Comparison of ENCODE assay signal across 10 cellular contexts in genomic region chr6:11414564-11414963, GRCh38.
DNase-seq lines count a peak whose midpoint lies in the region; ATAC-seq, FAIRE-seq and TF ChIP-seq lines count a peak whose summit lies in the region.
"Had no signal": no experiment of that assay in that cellular context is flagged by ENCODE, and none has a peak within 500 bp of the region (broad histone marks: within the 10 kb centered on the region; RNA-seq: fewer than 3 reads in every experiment).

No MANE protein-coding gene starts in this region.

- peak; percentile 60 for DNase-seq in activated CD4-positive, alpha-beta T cell treated with anti-CD3 and anti-CD28 coated beads for 36 hours
- no peak for DNase-seq in activated CD4-positive, alpha-beta T cell treated with anti-CD3 and anti-CD28 coated beads, Interleukin-2, amount 50 U/mL, for 48 hours
- DNase-seq in M059J (ENCODE audit: low read depth), result peak; percentile 98
- no peak for DNase-seq in K562 (ENCODE audit: extremely low read depth in 1 of 4, low spot score in 3 of 4)
- no peak for DNase-seq in stimulated activated effector memory CD8-positive, alpha-beta T cell treated with anti-CD3 and anti-CD28 coated beads, Interleukin-12 subunit alpha, Interleukin-12 subunit beta, amount 100 ng/mL, for 72 hours (ENCODE audit: low spot score in 2 of 2)
- DNase-seq in GF-D8 (lab: John Stamatoyannopoulos, UW), result no peak
- DNase-seq: foreskin fibroblast had no signal

- WGBS in K562 (ENCODE audit: insufficient coverage, low coverage, missing lambda C conversion rate), result 0% methylated on average over 1 of the region's 1 CpG

- no peak for TF ChIP-seq RAD21 in K562 (CRISPR knock-in tag; conservative IDR thresholded peaks at IDR 0.05 in 1 of 2, IDR thresholded peaks at IDR 0.05 in 1 of 2)

- ATAC-seq in activated CD4-positive, alpha-beta T cell treated with anti-CD3 and anti-CD28 coated beads for 36 hours, result peak; percentile 45
- no peak for ATAC-seq in K562
- ATAC-seq in stimulated activated effector memory CD8-positive, alpha-beta T cell treated with anti-CD3 and anti-CD28 coated beads, Interleukin-12 subunit alpha, Interleukin-12 subunit beta, amount 100 ng/mL, for 72 hours, result peak; percentile 31
- no peak for ATAC-seq in GM19395 (IDR thresholded peaks at IDR 0.05; ENCODE audit: unreplicated experiment)
- no peak for ATAC-seq in GM18519 (IDR thresholded peaks at IDR 0.05; ENCODE audit: low FRiP score, unreplicated experiment)

- intact Hi-C loops in activated CD4-positive, alpha-beta T cell treated with anti-CD3 and anti-CD28 coated beads for 36 hours (cut with DNase I, micrococcal nuclease), result loop anchor here (1.0 to 5.0 kb wide), 6 partner anchors 43 to 137 kb away; no protein-coding TSS in a partner anchor
- intact Hi-C loops in K562 (cut with micrococcal nuclease), result no loop called here

- H2AFZ ChIP-seq in K562 (ENCODE audit: low read depth, low read length), result no peak overlapping the region

- H3K36me3 Mint-ChIP-seq in activated CD4-positive, alpha-beta T cell treated with anti-CD3 and anti-CD28 coated beads for 36 hours (ENCODE audit: low read depth), result no peaks in the 10 kb centered on the region
- H3K36me3 Mint-ChIP-seq in stimulated activated effector memory CD8-positive, alpha-beta T cell treated with anti-CD3 and anti-CD28 coated beads, Interleukin-12 subunit alpha, Interleukin-12 subunit beta, amount 100 ng/mL, for 72 hours, result no peaks in the 10 kb centered on the region

- no peaks in the 10 kb centered on the region for H3K27me3 Mint-ChIP-seq in activated CD4-positive, alpha-beta T cell treated with anti-CD3 and anti-CD28 coated beads for 36 hours

- no peak for TF ChIP-seq POLR2A in K562 (conservative IDR thresholded peaks at IDR 0.05)

- H3K9ac ChIP-seq in K562 (ENCODE audit: insufficient read depth in 1 of 2, low read depth in 2 of 2, low read length in 2 of 2), result no peak overlapping the region

- H3K4me1 ChIP-seq in K562 (replicated peaks in 1 of 2; ENCODE audit: control insufficient read depth in 2 of 2, insufficient read depth in 2 of 2, low read length in 2 of 2), result peaks cover 0 to 7% of the 10 kb centered on the region in 2 experiments; a peak in 1 of 5 replicates

- no peaks in the 10 kb centered on the region for H4K20me1 ChIP-seq in K562 (replicated peaks; ENCODE audit: control insufficient read depth, insufficient read depth, low read length)

- in situ Hi-C loops in K562 (cut with MboI), result no loop called here

- H3K79me2 ChIP-seq in K562 (ENCODE audit: control insufficient read depth, insufficient read depth, low read length), result no peaks in the 10 kb centered on the region

- no peaks in the 10 kb centered on the region for H3K36me3 ChIP-seq in K562 (ENCODE audit: control insufficient read depth, insufficient read depth, low read length)

- H3K27me3 ChIP-seq in K562 (ENCODE audit: control insufficient read depth in 2 of 2, insufficient read depth in 2 of 2, low read length in 2 of 2), result no peaks in the 10 kb centered on the region

- no peaks in the 10 kb centered on the region for H3K9me3 ChIP-seq in K562 (replicated peaks; ENCODE audit: control insufficient read depth, insufficient read depth, low read depth, low read length)

- H3K4me2 ChIP-seq in K562 (ENCODE audit: insufficient read depth, low read length), result no peak overlapping the region

- H3K27ac Mint-ChIP-seq in activated CD4-positive, alpha-beta T cell treated with anti-CD3 and anti-CD28 coated beads for 36 hours, result peak overlapping the region; percentile 42
- peak overlapping the region; percentile 20 for H3K27ac Mint-ChIP-seq in stimulated activated effector memory CD8-positive, alpha-beta T cell treated with anti-CD3 and anti-CD28 coated beads, Interleukin-12 subunit alpha, Interleukin-12 subunit beta, amount 100 ng/mL, for 72 hours

- peak; percentile 77 for FAIRE-seq in K562 (lab: Jason Lieb, UNC)

- TF ChIP-seq EP300 in K562 (IDR thresholded peaks at IDR 0.05; ENCODE audit: low read length), result no peak

- POLR2A ChIA-PET in activated CD4-positive, alpha-beta T cell treated with anti-CD3 and anti-CD28 coated beads for 36 hours (lab: Charles Lee), result no interaction called here
- POLR2A ChIA-PET in K562 (lab: Yijun Ruan, JAX), result interaction anchor here (0.6 kb wide), 1 partner anchor 317 kb away, joined by 4 read pairs; no protein-coding TSS in a partner anchor

- H3K4me3 Mint-ChIP-seq in activated CD4-positive, alpha-beta T cell treated with anti-CD3 and anti-CD28 coated beads for 36 hours, result no peak overlapping the region
- H3K4me3 Mint-ChIP-seq in stimulated activated effector memory CD8-positive, alpha-beta T cell treated with anti-CD3 and anti-CD28 coated beads, Interleukin-12 subunit alpha, Interleukin-12 subunit beta, amount 100 ng/mL, for 72 hours, result peak overlapping the region; percentile 30

- H3K4me1 Mint-ChIP-seq in activated CD4-positive, alpha-beta T cell treated with anti-CD3 and anti-CD28 coated beads for 36 hours, result peaks cover 50% of the 10 kb centered on the region
- H3K4me1 Mint-ChIP-seq in stimulated activated effector memory CD8-positive, alpha-beta T cell treated with anti-CD3 and anti-CD28 coated beads, Interleukin-12 subunit alpha, Interleukin-12 subunit beta, amount 100 ng/mL, for 72 hours, result peaks cover 42% of the 10 kb centered on the region

- CTCF ChIA-PET in activated CD4-positive, alpha-beta T cell treated with anti-CD3 and anti-CD28 coated beads for 36 hours (lab: Charles Lee), result interaction anchor here (0.6 to 2.6 kb wide), 3 partner anchors 33 to 298 kb away, joined by 3 to 8 read pairs (median 6); no protein-coding TSS in a partner anchor
- CTCF ChIA-PET in K562 (lab: Yijun Ruan, JAX; ENCODE audit: low intra/inter-chr PET ratio), result no interaction called here

- H3K9me1 ChIP-seq in K562 (ENCODE audit: control insufficient read depth, insufficient read depth, low read length), result no peaks in the 10 kb centered on the region

- H3K9me3 Mint-ChIP-seq in activated CD4-positive, alpha-beta T cell treated with anti-CD3 and anti-CD28 coated beads for 36 hours (ENCODE audit: low read depth), result peaks cover 3% of the 10 kb centered on the region
- H3K9me3 Mint-ChIP-seq in stimulated activated effector memory CD8-positive, alpha-beta T cell treated with anti-CD3 and anti-CD28 coated beads, Interleukin-12 subunit alpha, Interleukin-12 subunit beta, amount 100 ng/mL, for 72 hours, result no peaks in the 10 kb centered on the region

- TF ChIP-seq CTCF in K562 (IDR thresholded peaks at IDR 0.05 in 2 of 3, conservative IDR thresholded peaks at IDR 0.05 in 1 of 3; ENCODE audit: insufficient read depth in 2 of 3, low read depth in 1 of 3, low read length in 3 of 3), result no peak

- H3K27ac ChIP-seq in K562 (ENCODE audit: extremely low read depth, low read depth, low read length), result no peak overlapping the region
- H3K27ac ChIP-seq: VCaP had no signal

- no TSS peak for BruUV-seq in K562 (replicated peaks; lab: Mats Ljungman, UMichigan)

- H3K4me3 ChIP-seq in K562, result no peak overlapping the region

TF ChIP-seq in K562, 482 proteins besides CTCF, POLR2A, EP300 and RAD21:
- TF ChIP-seq TBP (optimal IDR thresholded peaks at IDR 0.05; ENCODE audit: low read depth, low read length), result no peak
- no peak for TF ChIP-seq TCFL5 (CRISPR knock-in tag; conservative IDR thresholded peaks at IDR 0.05)
- TF ChIP-seq TEAD1 (CRISPR knock-in tag; IDR thresholded peaks at IDR 0.05), result no peak
- TF ChIP-seq SREBF1 (IDR thresholded peaks at IDR 0.05; ENCODE audit: borderline replicate concordance, low read depth, low read length), result no peak
- no peak for TF ChIP-seq POLR2B (IDR thresholded peaks at IDR 0.05; ENCODE audit: low read depth, partially characterized antibody)
- no peak for TF ChIP-seq POLR2H (tag; IDR thresholded peaks at IDR 0.05; ENCODE audit: low read depth)
- no peak for TF ChIP-seq MTF1 (CRISPR knock-in tag; IDR thresholded peaks at IDR 0.05; ENCODE audit: borderline replicate concordance)
- TF ChIP-seq GATA2 (CRISPR knock-in tag; IDR thresholded peaks at IDR 0.05), result no peak
- no peak for TF ChIP-seq HMGN3 (IDR thresholded peaks at IDR 0.05; ENCODE audit: borderline replicate concordance, extremely low read depth, insufficient read length, low read depth, low read length)
- TF ChIP-seq CBX2 (IDR thresholded peaks at IDR 0.05; ENCODE audit: insufficient read depth, low read length, poor library complexity, severe bottlenecking), result no peak
- TF ChIP-seq MAFK (IDR thresholded peaks at IDR 0.05; ENCODE audit: low read length), result no peak
- TF ChIP-seq ARID3B (CRISPR knock-in tag; IDR thresholded peaks at IDR 0.05; ENCODE audit: borderline replicate concordance), result no peak
- no peak for TF ChIP-seq TAF9B (IDR thresholded peaks at IDR 0.05; ENCODE audit: partially characterized antibody)
- TF ChIP-seq PHB (CRISPR knock-in tag; IDR thresholded peaks at IDR 0.05), result no peak
- no peak for TF ChIP-seq ZBTB7A (IDR thresholded peaks at IDR 0.05; ENCODE audit: borderline replicate concordance, control insufficient read depth, low read depth, low read length)
- no peak for TF ChIP-seq NFXL1 (CRISPR knock-in tag; IDR thresholded peaks at IDR 0.05)

Comparison
In these comparisons a context has a peak if more than half of its experiments do, and no peak if none do; other contexts are left out.
1. DNase-seq: peak in activated CD4-positive, alpha-beta T cell treated with anti-CD3 and anti-CD28 coated beads for 36 hours (single experiment) and M059J (single experiment); none in activated CD4-positive, alpha-beta T cell treated with anti-CD3 and anti-CD28 coated beads, Interleukin-2, amount 50 U/mL, for 48 hours (0 of 2), K562 (0 of 4), stimulated activated effector memory CD8-positive, alpha-beta T cell treated with anti-CD3 and anti-CD28 coated beads, Interleukin-12 subunit alpha, Interleukin-12 subunit beta, amount 100 ng/mL, for 72 hours (0 of 2) and GF-D8 (single experiment).
2. ATAC-seq: peak in activated CD4-positive, alpha-beta T cell treated with anti-CD3 and anti-CD28 coated beads for 36 hours (single experiment) and stimulated activated effector memory CD8-positive, alpha-beta T cell treated with anti-CD3 and anti-CD28 coated beads, Interleukin-12 subunit alpha, Interleukin-12 subunit beta, amount 100 ng/mL, for 72 hours (single experiment); none in K562 (single experiment), GM19395 (single experiment) and GM18519 (single experiment).